26 cellular contexts compared by ENCODE assay signal in genomic region chrX:114071412-114071811, GRCh38.
DNase-seq lines count a peak whose midpoint lies in the region; ATAC-seq, FAIRE-seq and TF ChIP-seq lines count a peak whose summit lies in the region.
"Had no signal": no experiment of that assay in that cellular context is flagged by ENCODE, and none has a peak within 500 bp of the region (broad histone marks: within the 10 kb centered on the region; RNA-seq: fewer than 3 reads in every experiment).

No MANE protein-coding gene starts in this region.

- H3K36me3 ChIP-seq in astrocyte (ENCODE audit: insufficient read depth, low read length): no peaks in the 10 kb centered on the region
- H3K36me3 ChIP-seq in neuron (ENCODE audit: insufficient read depth, low read length): no peaks in the 10 kb centered on the region
- H3K36me3 ChIP-seq: ovary had no signal

- H2AFZ ChIP-seq in astrocyte (ENCODE audit: low read depth, low read length) (no peak overlapping the region), neuron (ENCODE audit: low read depth, low read length) (peak overlapping the region; percentile 28)

- no peaks in the 10 kb centered on the region for H3K79me2 ChIP-seq in astrocyte (ENCODE audit: insufficient read depth, low read length)

- no peaks in the 10 kb centered on the region for H3K27me3 ChIP-seq in astrocyte (ENCODE audit: insufficient read depth, low read length)
- peaks cover 2% of the 10 kb centered on the region for H3K27me3 ChIP-seq in neuron (ENCODE audit: insufficient read depth, low read length)
- H3K27me3 ChIP-seq: foreskin keratinocyte had no signal

- FAIRE-seq in astrocyte (lab: Jason Lieb, UNC): no peak

- TF ChIP-seq CTCF in astrocyte (IDR thresholded peaks at IDR 0.05; ENCODE audit: insufficient read depth, low read depth, low read length) (no peak), HFFc6 (IDR thresholded peaks at IDR 0.05) (no peak)

- H3K4me1 ChIP-seq in astrocyte (ENCODE audit: insufficient read depth, low read length) (no peaks in the 10 kb centered on the region), neuron (ENCODE audit: insufficient read depth, low read length) (no peaks in the 10 kb centered on the region)
- H3K4me1 ChIP-seq: foreskin keratinocyte had no signal

- H3K36me3 Mint-ChIP-seq in astrocyte (ENCODE audit: low read depth, unreplicated experiment) (no peaks in the 10 kb centered on the region), HFFc6 (ENCODE audit: low read depth) (no peaks in the 10 kb centered on the region)
- H3K36me3 Mint-ChIP-seq: activated naive CD8-positive, alpha-beta T cell treated with anti-CD3 and anti-CD28 coated beads, Interleukin-2, amount 10 ng/mL, durations not matched to agents 7 days and 5 days; CD4-positive, alpha-beta memory T cell; mesothelial cell of epicardium; naive thymus-derived CD8-positive, alpha-beta T cell; stimulated activated effector memory CD8-positive, alpha-beta T cell treated with anti-CD3 and anti-CD28 coated beads, Interleukin-12 subunit alpha, Interleukin-12 subunit beta, amount 100 ng/mL, for 72 hours had no signal

- ATAC-seq in HG02623 (IDR thresholded peaks at IDR 0.05; ENCODE audit: unreplicated experiment): no peak
- ATAC-seq: activated CD4-positive, CD25-positive, alpha-beta regulatory T cell treated with anti-CD3 and anti-CD28 coated beads, Interleukin-2, amount 50 U/mL, for 24 hours; esophagus mucosa; foreskin keratinocyte; naive thymus-derived CD8-positive, alpha-beta T cell; stimulated activated effector memory CD8-positive, alpha-beta T cell treated with anti-CD3 and anti-CD28 coated beads, Interleukin-12 subunit alpha, Interleukin-12 subunit beta, amount 100 ng/mL, for 72 hours had no signal

- no peaks in the 10 kb centered on the region for H3K27me3 Mint-ChIP-seq in astrocyte (ENCODE audit: low read depth, unreplicated experiment)
- H3K27me3 Mint-ChIP-seq in HFFc6 (ENCODE audit: insufficient read depth): no peaks in the 10 kb centered on the region
- H3K27me3 Mint-ChIP-seq: activated CD4-positive, alpha-beta memory T cell treated with anti-CD3 and anti-CD28 coated beads, Interleukin-2, amount 10 ng/mL, durations not matched to agents 7 days and 5 days; activated naive CD8-positive, alpha-beta T cell treated with anti-CD3 and anti-CD28 coated beads, Interleukin-2, amount 10 ng/mL, durations not matched to agents 7 days and 5 days; CD4-positive, alpha-beta memory T cell; naive thymus-derived CD8-positive, alpha-beta T cell had no signal

- H3K4me3 Mint-ChIP-seq in astrocyte (ENCODE audit: unreplicated experiment) (no peak overlapping the region), HFFc6 (no peak overlapping the region)
- H3K4me3 Mint-ChIP-seq: activated CD4-positive, alpha-beta memory T cell treated with anti-CD3 and anti-CD28 coated beads, Interleukin-2, amount 10 ng/mL, durations not matched to agents 7 days and 5 days; activated naive CD8-positive, alpha-beta T cell treated with anti-CD3 and anti-CD28 coated beads, Interleukin-2, amount 10 ng/mL, durations not matched to agents 7 days and 5 days; CD4-positive, alpha-beta memory T cell; mesothelial cell of epicardium; naive thymus-derived CD8-positive, alpha-beta T cell; stimulated activated effector memory CD8-positive, alpha-beta T cell treated with anti-CD3 and anti-CD28 coated beads, Interleukin-12 subunit alpha, Interleukin-12 subunit beta, amount 100 ng/mL, for 72 hours; T-helper 2 cell treated with Interferon-gamma antibody and Interleukin-4, amounts not matched to agents 5 μg/mL and 100 μg/mL, for 36 hours had no signal

- H3K4me1 Mint-ChIP-seq in astrocyte (ENCODE audit: low read depth, unreplicated experiment): no peaks in the 10 kb centered on the region
- H3K4me1 Mint-ChIP-seq in HFFc6 (ENCODE audit: low read depth): no peaks in the 10 kb centered on the region
- H3K4me1 Mint-ChIP-seq: activated CD4-positive, alpha-beta memory T cell treated with anti-CD3 and anti-CD28 coated beads, Interleukin-2, amount 10 ng/mL, durations not matched to agents 7 days and 5 days; activated naive CD8-positive, alpha-beta T cell treated with anti-CD3 and anti-CD28 coated beads, Interleukin-2, amount 10 ng/mL, durations not matched to agents 7 days and 5 days; CD4-positive, alpha-beta memory T cell; naive thymus-derived CD8-positive, alpha-beta T cell; stimulated activated effector memory CD8-positive, alpha-beta T cell treated with anti-CD3 and anti-CD28 coated beads, Interleukin-12 subunit alpha, Interleukin-12 subunit beta, amount 100 ng/mL, for 72 hours had no signal

- peak; percentile 14 for DNase-seq in NCI-H1105 treated with DMSO at 0.1 percent for 48 hours (lab: John Stamatoyannopoulos, UW)
- no peak for DNase-seq in NCI-H1105 (lab: John Stamatoyannopoulos, UW)
- DNase-seq in OCI-M1 (lab: John Stamatoyannopoulos, UW): peak; percentile 85
- DNase-seq in astrocyte (ENCODE audit: low read depth): no peak
- no peak for DNase-seq in HFFc6
- no peak for DNase-seq in effector CD8-positive, alpha-beta T cell (lab: John Stamatoyannopoulos, UW)
- DNase-seq: activated CD4-positive, alpha-beta memory T cell treated with anti-CD3 and anti-CD28 coated beads, Interleukin-2, amount 10 ng/mL, durations not matched to agents 7 days and 5 days; activated naive CD8-positive, alpha-beta T cell treated with anti-CD3 and anti-CD28 coated beads, Interleukin-2, amount 10 ng/mL, durations not matched to agents 7 days and 5 days; CD4-positive, alpha-beta memory T cell; cerebellar nuclear complex; foreskin keratinocyte; KG1; naive thymus-derived CD8-positive, alpha-beta T cell; NCI-H1694 treated with DMSO at 0.1 percent for 48 hours; ovary; retina; stimulated activated CD4-positive, alpha-beta T cell treated with anti-CD3 and anti-CD28 coated beads, Interleukin-2, amount 100 ng/mL, for 48 hours; substantia nigra had no signal

- H4K20me1 ChIP-seq in astrocyte (ENCODE audit: insufficient read depth, low read length): no peaks in the 10 kb centered on the region

- no peak overlapping the region for H3K4me2 ChIP-seq in astrocyte (ENCODE audit: low read length)

- H3K4me3 ChIP-seq in astrocyte (ENCODE audit: insufficient read depth, low read depth, low read length): no peak overlapping the region
- H3K4me3 ChIP-seq in neuron (ENCODE audit: low read length): no peak overlapping the region
- H3K4me3 ChIP-seq: ovary had no signal

- H3K27ac Mint-ChIP-seq in astrocyte (ENCODE audit: unreplicated experiment): peak overlapping the region; percentile 58
- H3K27ac Mint-ChIP-seq in HFFc6: no peak overlapping the region
- H3K27ac Mint-ChIP-seq: activated CD4-positive, alpha-beta memory T cell treated with anti-CD3 and anti-CD28 coated beads, Interleukin-2, amount 10 ng/mL, durations not matched to agents 7 days and 5 days; activated naive CD8-positive, alpha-beta T cell treated with anti-CD3 and anti-CD28 coated beads, Interleukin-2, amount 10 ng/mL, durations not matched to agents 7 days and 5 days; CD4-positive, alpha-beta memory T cell; mesothelial cell of epicardium; naive thymus-derived CD8-positive, alpha-beta T cell; stimulated activated effector memory CD8-positive, alpha-beta T cell treated with anti-CD3 and anti-CD28 coated beads, Interleukin-12 subunit alpha, Interleukin-12 subunit beta, amount 100 ng/mL, for 72 hours; T-helper 2 cell treated with Interferon-gamma antibody and Interleukin-4, amounts not matched to agents 5 μg/mL and 100 μg/mL, for 36 hours had no signal

- no peak overlapping the region for H3K27ac ChIP-seq in astrocyte (ENCODE audit: low read depth, low read length)
- H3K27ac ChIP-seq: 22Rv1, foreskin keratinocyte, ovary had no signal

- H3K9me3 Mint-ChIP-seq in astrocyte (ENCODE audit: unreplicated experiment) (no peaks in the 10 kb centered on the region), HFFc6 (peaks cover 1% of the 10 kb centered on the region; the same call in 1 of the 2 replicates)
- H3K9me3 Mint-ChIP-seq: activated CD4-positive, alpha-beta memory T cell treated with anti-CD3 and anti-CD28 coated beads, Interleukin-2, amount 10 ng/mL, durations not matched to agents 7 days and 5 days; activated naive CD8-positive, alpha-beta T cell treated with anti-CD3 and anti-CD28 coated beads, Interleukin-2, amount 10 ng/mL, durations not matched to agents 7 days and 5 days; T-helper 2 cell treated with Interferon-gamma antibody and Interleukin-4, amounts not matched to agents 5 μg/mL and 100 μg/mL, for 36 hours had no signal

- H3K9me3 ChIP-seq in astrocyte (ENCODE audit: insufficient read depth, low read depth, low read length) (no peaks in the 10 kb centered on the region), neuron (ENCODE audit: low read length) (no peaks in the 10 kb centered on the region)
- H3K9me3 ChIP-seq: ovary had no signal

- no peak overlapping the region for H3K9ac ChIP-seq in astrocyte (ENCODE audit: low read length)

Comparison
In these comparisons a context has a peak if more than half of its experiments do, and no peak if none do; other contexts are left out.
1. DNase-seq: peak in NCI-H1105 treated with DMSO at 0.1 percent for 48 hours (single experiment) and OCI-M1 (single experiment); none in NCI-H1105 (single experiment), astrocyte (single experiment), HFFc6 (single experiment) and effector CD8-positive, alpha-beta T cell (single experiment).